15 cellular contexts compared by ENCODE assay signal in genomic region chr14:44914849-44915248, GRCh38. TPM values are rescaled to one million over a fixed set of nuclear protein-coding genes. Genes with fewer than 3 reads are reported as not detected.
A peak's percentile ranks its signal among the peaks of the same experiment; 100 is the strongest.
DNase-seq lines count a peak whose midpoint lies in the region; ATAC-seq and TF ChIP-seq lines count a peak whose summit lies in the region.
"Had no signal": no experiment of that assay in that cellular context is flagged by ENCODE, and none has a peak within 500 bp of the region (broad histone marks: within the 10 kb centered on the region; RNA-seq: fewer than 3 reads in every experiment).

No MANE protein-coding gene starts in this region.

- WGBS in endodermal cell (ENCODE audit: insufficient coverage in 1 of 2, insufficient read length in 1 of 2), 2 experiments, result 86 to 90% methylated on average over 3 to 4 of the region's 4 CpGs

- no peak overlapping the region for H3K27ac ChIP-seq in endodermal cell (ENCODE audit: low read depth, low read length)

- TF ChIP-seq CTCF in endodermal cell (conservative IDR thresholded peaks at IDR 0.05), result no peak

- H3K4me1 ChIP-seq in endodermal cell (ENCODE audit: control insufficient read depth, insufficient read depth, low read length), result no peaks in the 10 kb centered on the region

- peaks cover 4% of the 10 kb centered on the region for H3K9me3 Mint-ChIP-seq in endodermal cell
- H3K9me3 Mint-ChIP-seq: central memory CD8-positive, alpha-beta T cell had no signal

- ATAC-seq in GM19395 (IDR thresholded peaks at IDR 0.05; ENCODE audit: unreplicated experiment) (no peak), GM18868 (IDR thresholded peaks at IDR 0.05; ENCODE audit: unreplicated experiment) (no peak)

- peaks cover 3% of the 10 kb centered on the region for H3K4me1 Mint-ChIP-seq in endodermal cell
- H3K4me1 Mint-ChIP-seq: central memory CD8-positive, alpha-beta T cell had no signal

- peak; percentile 52 for DNase-seq in CMK (ENCODE audit: low read depth)
- peak; percentile 1 for DNase-seq in NAMALWA (ENCODE audit: low spot score)
- peak; percentile 63 for DNase-seq in endodermal cell
- DNase-seq in medulla oblongata (ENCODE audit: extremely low spot score), result peak; percentile 14
- no peak for DNase-seq in anterior cingulate cortex (lab: John Stamatoyannopoulos, UW)
- no peak for DNase-seq in occipital lobe (lab: John Stamatoyannopoulos, UW)
- DNase-seq: activated CD4-positive, alpha-beta memory T cell treated with anti-CD3 and anti-CD28 coated beads, Interleukin-2, amount 10 ng/mL, durations not matched to agents 7 days and 5 days; activated gamma-delta T cell; CD4-positive, alpha-beta memory T cell; NCI-H2107; T-helper 2 cell had no signal

- H3K36me3 ChIP-seq in endodermal cell (ENCODE audit: control insufficient read depth, insufficient read depth, low read length), result no peaks in the 10 kb centered on the region

- no peak overlapping the region for H3K4me3 Mint-ChIP-seq in endodermal cell
- H3K4me3 Mint-ChIP-seq: activated CD4-positive, alpha-beta memory T cell treated with anti-CD3 and anti-CD28 coated beads, Interleukin-2, amount 10 ng/mL, durations not matched to agents 7 days and 5 days; CD4-positive, alpha-beta memory T cell; central memory CD8-positive, alpha-beta T cell; stimulated activated naive CD8-positive, alpha-beta T cell treated with anti-CD3 and anti-CD28 coated beads, Interleukin-15, Interleukin-2, amounts not matched to agents 100 ng/mL and 50 ng/mL, for 24 hours had no signal

- H3K36me3 Mint-ChIP-seq in endodermal cell (ENCODE audit: low read depth), result no peaks in the 10 kb centered on the region
- H3K36me3 Mint-ChIP-seq: CD4-positive, alpha-beta memory T cell had no signal

- H3K9me3 ChIP-seq in endodermal cell (ENCODE audit: control insufficient read depth, low read length), result peaks cover 8% of the 10 kb centered on the region

- no peak overlapping the region for H3K27ac Mint-ChIP-seq in endodermal cell
- H3K27ac Mint-ChIP-seq: activated CD4-positive, alpha-beta memory T cell treated with anti-CD3 and anti-CD28 coated beads, Interleukin-2, amount 10 ng/mL, durations not matched to agents 7 days and 5 days; CD4-positive, alpha-beta memory T cell; stimulated activated naive CD8-positive, alpha-beta T cell treated with anti-CD3 and anti-CD28 coated beads, Interleukin-15, Interleukin-2, amounts not matched to agents 100 ng/mL and 50 ng/mL, for 24 hours had no signal

- H3K27me3 ChIP-seq in endodermal cell (ENCODE audit: control insufficient read depth, insufficient read depth, low read length, poor library complexity, severe bottlenecking), result peaks cover 6% of the 10 kb centered on the region

- H3K27me3 Mint-ChIP-seq in endodermal cell (ENCODE audit: insufficient read depth), result peaks cover 2% of the 10 kb centered on the region

- no peak overlapping the region for H3K4me3 ChIP-seq in endodermal cell (ENCODE audit: low read length)

- no peak overlapping the region for H3K9ac ChIP-seq in endodermal cell (ENCODE audit: extremely low read depth, low read length, poor library complexity, severe bottlenecking)

RNA-seq across cellular contexts. Expression of gene KLHL28, which starts 46.9 kb away (rescaled TPM):
- total RNA-seq in endodermal cell (10 to 100 TPM; 18.6 to 20.3 TPM), occipital lobe (56.0 TPM)
- polyA plus RNA-seq in endodermal cell (2013, experiment 1 of 2), result 15.1 TPM
- polyA plus RNA-seq in endodermal cell (2013, experiment 2 of 2), result 14.3 TPM

RNA-seq across cellular contexts. Expression of gene TOGARAM1, which starts 47.1 kb away (rescaled TPM):
- 10 to 100 TPM; 12.3 to 13.7 TPM for total RNA-seq in endodermal cell
- 12.6 TPM for polyA plus RNA-seq in endodermal cell (2013, experiment 1 of 2)
- polyA plus RNA-seq in endodermal cell (2013, experiment 2 of 2), result 15.6 TPM
- 91.1 TPM for total RNA-seq in occipital lobe

Comparison
In these comparisons a context has a peak if more than half of its experiments do, and no peak if none do; other contexts are left out.
1. DNase-seq: peak in CMK (single experiment), NAMALWA (single experiment), endodermal cell (single experiment) and medulla oblongata (single experiment); none in anterior cingulate cortex (0 of 58) and occipital lobe (single experiment).